In the genomic region with DNA sequence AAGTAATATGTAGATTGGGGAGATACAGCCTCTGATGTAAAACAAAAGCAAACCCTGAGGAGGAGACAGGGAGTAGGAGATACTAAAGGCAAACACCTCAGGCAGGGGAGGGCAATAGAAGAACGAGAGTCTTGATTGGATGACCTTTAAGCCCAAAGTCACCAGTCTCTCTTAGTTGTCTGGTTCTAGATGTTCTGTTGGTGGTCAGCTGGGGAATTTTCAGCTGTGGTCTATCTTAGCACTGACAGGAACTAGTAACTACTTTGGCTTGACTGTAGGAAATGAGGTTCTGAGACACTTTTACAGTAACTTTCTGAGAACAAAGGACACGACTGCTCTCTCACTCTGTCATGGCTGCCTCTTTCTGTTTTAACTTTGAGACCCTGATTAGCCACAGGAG, we compare ENCODE assay signal across 12 cellular contexts.
DNase-seq lines count a peak whose midpoint lies in the region; ATAC-seq and TF ChIP-seq lines count a peak whose summit lies in the region.
"Had no signal": no experiment of that assay in that cellular context is flagged by ENCODE, and none has a peak within 500 bp of the region (broad histone marks: within the 10 kb centered on the region; RNA-seq: fewer than 3 reads in every experiment).

No MANE protein-coding gene starts in this region.

- peak; percentile 16 for DNase-seq in GM20000 (ENCODE audit: low spot score)
- no peak for DNase-seq in activated CD4-positive, CD25-positive, alpha-beta regulatory T cell (lab: John Stamatoyannopoulos, UW)
- DNase-seq in activated T-cell treated with anti-CD3 and anti-CD28 coated beads, Interleukin-2, amount 50 U/mL, for 48 hours: no peak
- DNase-seq in C1 segment of cervical spinal cord (lab: John Stamatoyannopoulos, UW): no peak
- DNase-seq: activated CD8-positive, alpha-beta memory T cell treated with anti-CD3 and anti-CD28 coated beads, Interleukin-2, amount 50 U/mL, for 4 hours; amniotic stem cell; Peyer's patch; T1000 had no signal

- ATAC-seq in GM18508 (IDR thresholded peaks at IDR 0.05; ENCODE audit: insufficient read depth, unreplicated experiment) (peak; percentile 93), HG02970 (IDR thresholded peaks at IDR 0.05; ENCODE audit: low FRiP score, unreplicated experiment) (peak; percentile 71), HG03565 (IDR thresholded peaks at IDR 0.05; ENCODE audit: unreplicated experiment) (peak; percentile 88), HG03095 (IDR thresholded peaks at IDR 0.05; ENCODE audit: unreplicated experiment) (no peak)

- TF ChIP-seq CTCF in GM20000 (IDR thresholded peaks at IDR 0.05; ENCODE audit: extremely low read depth, missing control alignments): no peak
